In the genomic region with DNA sequence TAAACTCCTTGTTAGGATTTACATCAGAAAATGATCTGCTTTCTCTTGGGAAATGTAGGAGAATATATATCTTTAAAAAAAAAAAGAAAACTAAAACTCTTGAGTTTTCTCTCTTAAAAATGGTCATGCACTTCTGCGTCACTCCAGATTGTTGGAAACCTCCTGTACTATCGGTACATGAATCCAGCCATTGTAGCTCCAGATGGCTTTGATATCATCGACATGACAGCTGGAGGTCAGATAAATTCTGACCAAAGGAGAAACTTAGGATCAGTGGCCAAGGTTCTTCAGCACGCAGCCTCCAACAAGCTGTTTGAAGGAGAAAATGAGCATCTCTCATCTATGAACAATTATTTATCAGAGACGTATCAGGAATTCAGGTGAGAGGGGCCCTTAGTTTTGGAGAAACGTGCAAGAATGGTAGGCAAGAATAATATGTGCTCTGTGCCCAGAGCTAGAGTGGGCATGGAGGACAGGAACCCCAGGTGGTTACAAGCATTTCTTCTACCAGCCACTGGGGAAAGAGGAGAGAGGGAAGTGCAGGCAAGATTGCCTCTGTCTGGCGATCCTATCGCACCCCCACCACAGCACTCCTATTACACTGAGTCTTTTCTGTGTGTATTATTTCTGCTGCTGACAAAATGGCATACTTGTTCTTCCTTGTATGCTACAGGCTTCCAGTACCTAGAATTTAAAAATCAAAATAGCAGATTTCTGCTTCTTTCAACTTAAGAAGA, we compare ENCODE assay signal across 1 cellular context.
TF ChIP-seq lines count a peak whose summit lies in the region.

No MANE protein-coding gene starts in this region.

TF ChIP-seq in K562, 482 proteins besides CTCF, POLR2A, EP300 and RAD21 (continued from another document):
- TF ChIP-seq, protein P1, sequence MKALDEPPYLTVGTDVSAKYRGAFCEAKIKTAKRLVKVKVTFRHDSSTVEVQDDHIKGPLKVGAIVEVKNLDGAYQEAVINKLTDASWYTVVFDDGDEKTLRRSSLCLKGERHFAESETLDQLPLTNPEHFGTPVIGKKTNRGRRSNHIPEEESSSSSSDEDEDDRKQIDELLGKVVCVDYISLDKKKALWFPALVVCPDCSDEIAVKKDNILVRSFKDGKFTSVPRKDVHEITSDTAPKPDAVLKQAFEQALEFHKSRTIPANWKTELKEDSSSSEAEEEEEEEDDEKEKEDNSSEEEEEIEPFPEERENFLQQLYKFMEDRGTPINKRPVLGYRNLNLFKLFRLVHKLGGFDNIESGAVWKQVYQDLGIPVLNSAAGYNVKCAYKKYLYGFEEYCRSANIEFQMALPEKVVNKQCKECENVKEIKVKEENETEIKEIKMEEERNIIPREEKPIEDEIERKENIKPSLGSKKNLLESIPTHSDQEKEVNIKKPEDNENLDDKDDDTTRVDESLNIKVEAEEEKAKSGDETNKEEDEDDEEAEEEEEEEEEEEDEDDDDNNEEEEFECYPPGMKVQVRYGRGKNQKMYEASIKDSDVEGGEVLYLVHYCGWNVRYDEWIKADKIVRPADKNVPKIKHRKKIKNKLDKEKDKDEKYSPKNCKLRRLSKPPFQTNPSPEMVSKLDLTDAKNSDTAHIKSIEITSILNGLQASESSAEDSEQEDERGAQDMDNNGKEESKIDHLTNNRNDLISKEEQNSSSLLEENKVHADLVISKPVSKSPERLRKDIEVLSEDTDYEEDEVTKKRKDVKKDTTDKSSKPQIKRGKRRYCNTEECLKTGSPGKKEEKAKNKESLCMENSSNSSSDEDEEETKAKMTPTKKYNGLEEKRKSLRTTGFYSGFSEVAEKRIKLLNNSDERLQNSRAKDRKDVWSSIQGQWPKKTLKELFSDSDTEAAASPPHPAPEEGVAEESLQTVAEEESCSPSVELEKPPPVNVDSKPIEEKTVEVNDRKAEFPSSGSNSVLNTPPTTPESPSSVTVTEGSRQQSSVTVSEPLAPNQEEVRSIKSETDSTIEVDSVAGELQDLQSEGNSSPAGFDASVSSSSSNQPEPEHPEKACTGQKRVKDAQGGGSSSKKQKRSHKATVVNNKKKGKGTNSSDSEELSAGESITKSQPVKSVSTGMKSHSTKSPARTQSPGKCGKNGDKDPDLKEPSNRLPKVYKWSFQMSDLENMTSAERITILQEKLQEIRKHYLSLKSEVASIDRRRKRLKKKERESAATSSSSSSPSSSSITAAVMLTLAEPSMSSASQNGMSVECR (CRISPR knock-in tag; IDR thresholded peaks at IDR 0.05), result no peak
- TF ChIP-seq, protein P2, sequence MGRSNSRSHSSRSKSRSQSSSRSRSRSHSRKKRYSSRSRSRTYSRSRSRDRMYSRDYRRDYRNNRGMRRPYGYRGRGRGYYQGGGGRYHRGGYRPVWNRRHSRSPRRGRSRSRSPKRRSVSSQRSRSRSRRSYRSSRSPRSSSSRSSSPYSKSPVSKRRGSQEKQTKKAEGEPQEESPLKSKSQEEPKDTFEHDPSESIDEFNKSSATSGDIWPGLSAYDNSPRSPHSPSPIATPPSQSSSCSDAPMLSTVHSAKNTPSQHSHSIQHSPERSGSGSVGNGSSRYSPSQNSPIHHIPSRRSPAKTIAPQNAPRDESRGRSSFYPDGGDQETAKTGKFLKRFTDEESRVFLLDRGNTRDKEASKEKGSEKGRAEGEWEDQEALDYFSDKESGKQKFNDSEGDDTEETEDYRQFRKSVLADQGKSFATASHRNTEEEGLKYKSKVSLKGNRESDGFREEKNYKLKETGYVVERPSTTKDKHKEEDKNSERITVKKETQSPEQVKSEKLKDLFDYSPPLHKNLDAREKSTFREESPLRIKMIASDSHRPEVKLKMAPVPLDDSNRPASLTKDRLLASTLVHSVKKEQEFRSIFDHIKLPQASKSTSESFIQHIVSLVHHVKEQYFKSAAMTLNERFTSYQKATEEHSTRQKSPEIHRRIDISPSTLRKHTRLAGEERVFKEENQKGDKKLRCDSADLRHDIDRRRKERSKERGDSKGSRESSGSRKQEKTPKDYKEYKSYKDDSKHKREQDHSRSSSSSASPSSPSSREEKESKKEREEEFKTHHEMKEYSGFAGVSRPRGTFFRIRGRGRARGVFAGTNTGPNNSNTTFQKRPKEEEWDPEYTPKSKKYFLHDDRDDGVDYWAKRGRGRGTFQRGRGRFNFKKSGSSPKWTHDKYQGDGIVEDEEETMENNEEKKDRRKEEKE (IDR thresholded peaks at IDR 0.05; ENCODE audit: borderline replicate concordance in 1 of 2, control insufficient read depth in 1 of 2, low read depth in 2 of 2, low read length in 1 of 2), result no peak
- TF ChIP-seq E2F6 (IDR thresholded peaks at IDR 0.05; ENCODE audit: borderline replicate concordance in 1 of 2, extremely low read depth in 1 of 2, insufficient read depth in 1 of 2, insufficient read length in 1 of 2, low read depth in 1 of 2, low read length in 1 of 2, poor library complexity in 1 of 2, severe bottlenecking in 1 of 2), result no peak
- no peak for TF ChIP-seq GABPB1 (CRISPR knock-in tag; IDR thresholded peaks at IDR 0.05)
- no peak for TF ChIP-seq FUS (optimal IDR thresholded peaks at IDR 0.05; ENCODE audit: low read depth, low read length)
- no peak for TF ChIP-seq ZNF24 (IDR thresholded peaks at IDR 0.05)
- TF ChIP-seq, protein P3, sequence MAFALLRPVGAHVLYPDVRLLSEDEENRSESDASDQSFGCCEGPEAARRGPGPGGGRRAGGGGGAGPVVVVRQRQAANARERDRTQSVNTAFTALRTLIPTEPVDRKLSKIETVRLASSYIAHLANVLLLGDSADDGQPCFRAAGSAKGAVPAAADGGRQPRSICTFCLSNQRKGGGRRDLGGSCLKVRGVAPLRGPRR (CRISPR knock-in tag; IDR thresholded peaks at IDR 0.05), result no peak
- TF ChIP-seq ZNF740 (CRISPR knock-in tag; IDR thresholded peaks at IDR 0.05), result peak; percentile 79
- TF ChIP-seq ZNF740 (tag; IDR thresholded peaks at IDR 0.05), result no peak
- no peak for TF ChIP-seq ZNF511 (CRISPR knock-in tag; IDR thresholded peaks at IDR 0.05)
- no peak for TF ChIP-seq ARHGAP35 (IDR thresholded peaks at IDR 0.05; ENCODE audit: partially characterized antibody)
- TF ChIP-seq NFE2L1 (tag; IDR thresholded peaks at IDR 0.05; ENCODE audit: borderline replicate concordance, low read depth), result no peak
- TF ChIP-seq BRCA1 (IDR thresholded peaks at IDR 0.05), result no peak
- no peak for TF ChIP-seq BRCA1 (CRISPR knock-in tag; IDR thresholded peaks at IDR 0.05)
TF ChIP-seq in K562: peak in this region for 2.
